17 cellular contexts compared by ENCODE assay signal in the genomic region with DNA sequence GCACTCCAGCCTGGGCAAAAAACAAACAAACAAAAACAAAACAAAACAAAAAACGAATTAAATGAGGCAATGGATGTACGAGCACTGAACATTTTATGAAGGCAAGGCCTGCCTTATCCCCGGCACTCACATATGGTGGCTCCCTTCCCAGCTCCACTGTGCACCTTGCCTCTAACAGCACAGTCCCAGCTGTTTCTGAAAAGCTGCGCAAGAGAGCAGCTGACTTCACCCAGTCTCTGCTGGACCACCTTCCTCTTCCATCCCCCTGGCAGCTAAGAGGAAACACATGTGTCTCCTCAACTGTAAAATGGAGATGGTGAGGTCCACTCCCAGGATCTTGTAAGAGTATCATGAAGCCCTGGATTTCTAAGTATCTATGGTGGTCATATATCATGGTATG.
"Had no signal": no experiment of that assay in that cellular context is flagged by ENCODE, and none has a peak within 500 bp of the region (broad histone marks: within the 10 kb centered on the region; RNA-seq: fewer than 3 reads in every experiment).

No MANE protein-coding gene starts in this region.

- DNase-seq: activated CD4-positive, alpha-beta T cell treated with anti-CD3 and anti-CD28 coated beads, Interleukin-2, amount 10 ng/mL, durations not matched to agents 7 days and 5 days; activated CD8-positive, alpha-beta T cell treated with anti-CD3 and anti-CD28 coated beads, Interleukin-2, amount 10 ng/mL, durations not matched to agents 7 days and 5 days; activated naive CD4-positive, alpha-beta T cell treated with anti-CD3 and anti-CD28 coated beads, Interleukin-2, amount 50 U/mL, for 16 hours; activated T-cell treated with anti-CD3 and anti-CD28 coated beads, Interleukin-2, amount 50 U/mL, for 4 hours; brain microvascular endothelial cell; erythroblast; hippocampal formation; midbrain; nucleus accumbens; stimulated activated CD4-positive, alpha-beta T cell treated with anti-CD3 and anti-CD28 coated beads, Interleukin-15, amount 100 ng/mL, for 24 hours; stimulated activated CD4-positive, alpha-beta T cell treated with anti-CD3 and anti-CD28 coated beads, Interleukin-2, amount 100 ng/mL, for 48 hours had no signal

- H3K4me1 Mint-ChIP-seq: activated CD4-positive, alpha-beta T cell treated with anti-CD3 and anti-CD28 coated beads, Interleukin-2, amount 10 ng/mL, durations not matched to agents 7 days and 5 days had no signal

- H3K9me3 ChIP-seq: thoracic aorta, upper lobe of left lung had no signal

- ATAC-seq: activated CD4-positive, CD25-positive, alpha-beta regulatory T cell treated with anti-CD3 and anti-CD28 coated beads, Interleukin-2, amount 50 U/mL, for 24 hours; activated CD8-positive, alpha-beta T cell treated with anti-CD3 and anti-CD28 coated beads, Interleukin-2, amount 10 ng/mL, durations not matched to agents 7 days and 5 days; activated T-cell treated with anti-CD3 and anti-CD28 coated beads, Interleukin-2, amount 50 U/mL, for 4 hours had no signal

- FAIRE-seq: small intestine had no signal

- H3K4me3 Mint-ChIP-seq: activated CD4-positive, alpha-beta T cell treated with anti-CD3 and anti-CD28 coated beads, Interleukin-2, amount 10 ng/mL, durations not matched to agents 7 days and 5 days; activated CD8-positive, alpha-beta T cell treated with anti-CD3 and anti-CD28 coated beads, Interleukin-2, amount 10 ng/mL, durations not matched to agents 7 days and 5 days; activated T-cell treated with anti-CD3 and anti-CD28 coated beads, Interleukin-2, amount 50 U/mL, for 4 hours; nephron had no signal

- H3K4me3 ChIP-seq: coronary artery, thoracic aorta, upper lobe of left lung had no signal

- H3K36me3 ChIP-seq: brain microvascular endothelial cell, thoracic aorta, upper lobe of left lung had no signal

- H3K27me3 Mint-ChIP-seq: activated CD4-positive, alpha-beta T cell treated with anti-CD3 and anti-CD28 coated beads, Interleukin-2, amount 10 ng/mL, durations not matched to agents 7 days and 5 days had no signal

- H3K27ac ChIP-seq: brain microvascular endothelial cell, thoracic aorta had no signal

- H3K9me3 Mint-ChIP-seq: activated CD4-positive, alpha-beta T cell treated with anti-CD3 and anti-CD28 coated beads, Interleukin-2, amount 10 ng/mL, durations not matched to agents 7 days and 5 days; activated T-cell treated with anti-CD3 and anti-CD28 coated beads, Interleukin-2, amount 50 U/mL, for 4 hours; nephron had no signal

- H3K27ac Mint-ChIP-seq: activated CD4-positive, alpha-beta T cell treated with anti-CD3 and anti-CD28 coated beads, Interleukin-2, amount 10 ng/mL, durations not matched to agents 7 days and 5 days; activated CD8-positive, alpha-beta T cell treated with anti-CD3 and anti-CD28 coated beads, Interleukin-2, amount 10 ng/mL, durations not matched to agents 7 days and 5 days; nephron had no signal

- H3K27me3 ChIP-seq: brain microvascular endothelial cell, upper lobe of left lung had no signal
